Comparison of ENCODE assay signal across 8 cellular contexts in genomic region chr11:118338637-118339061, GRCh38. TPM values are rescaled to one million over a fixed set of nuclear protein-coding genes. Genes with fewer than 3 reads are reported as not detected.
DNase-seq lines count a peak whose midpoint lies in the region; ATAC-seq, FAIRE-seq and TF ChIP-seq lines count a peak whose summit lies in the region.

No MANE protein-coding gene starts in this region.

- DNase-seq in HuH-7 (ENCODE audit: low spot score), result peak; percentile 80
- DNase-seq in activated CD8-positive, alpha-beta T cell treated with anti-CD3 and anti-CD28 coated beads for 36 hours, result peak; percentile 97
- DNase-seq in fibroblast of pulmonary artery (ENCODE audit: low read depth), result peak; percentile 21
- peak; percentile 77 for DNase-seq in stimulated activated CD8-positive, alpha-beta memory T cell treated with anti-CD3 and anti-CD28 coated beads, Interleukin-4, amount 100 ng/mL, for 24 hours (ENCODE audit: low read depth)
- no peak for DNase-seq in urothelium cell line (ENCODE audit: low spot score)
- DNase-seq in MM.1S, result no peak

- no peak for TF ChIP-seq CTCF in activated CD8-positive, alpha-beta T cell treated with anti-CD3 and anti-CD28 coated beads for 36 hours (IDR thresholded peaks at IDR 0.05)
- TF ChIP-seq CTCF in fibroblast of pulmonary artery (IDR thresholded peaks at IDR 0.05; ENCODE audit: low read length, missing control alignments) (no peak), MM.1S (IDR thresholded peaks at IDR 0.05; ENCODE audit: low read length) (no peak)

- no peak overlapping the region for H3K27ac ChIP-seq in MM.1S (ENCODE audit: low read length)

- no peaks in the 10 kb centered on the region for H3K9me3 Mint-ChIP-seq in activated CD8-positive, alpha-beta T cell treated with anti-CD3 and anti-CD28 coated beads for 36 hours

- intact Hi-C loops in activated CD8-positive, alpha-beta T cell treated with anti-CD3 and anti-CD28 coated beads for 36 hours (cut with micrococcal nuclease), result no loop called here

- no peaks in the 10 kb centered on the region for H4K20me1 ChIP-seq in MM.1S (ENCODE audit: insufficient read depth, low read length)

- H3K4me1 ChIP-seq in MM.1S (ENCODE audit: low read length), result no peaks in the 10 kb centered on the region

- no peaks in the 10 kb centered on the region for H3K36me3 ChIP-seq in MM.1S (replicated peaks; ENCODE audit: insufficient read depth, low read length)

- no peak overlapping the region for H2AFZ ChIP-seq in MM.1S (ENCODE audit: low read length)

- H3K27me3 ChIP-seq in MM.1S (replicated peaks; ENCODE audit: insufficient read depth, low read length), result no peaks in the 10 kb centered on the region

- no peak for FAIRE-seq in urothelium cell line (lab: Jason Lieb, UNC)

- no peaks in the 10 kb centered on the region for H3K9me2 ChIP-seq in MM.1S (replicated peaks; ENCODE audit: insufficient read depth, low read length)

- no peaks in the 10 kb centered on the region for H3K27me3 Mint-ChIP-seq in activated CD8-positive, alpha-beta T cell treated with anti-CD3 and anti-CD28 coated beads for 36 hours

- CTCF ChIA-PET in activated CD8-positive, alpha-beta T cell treated with anti-CD3 and anti-CD28 coated beads for 36 hours (lab: Charles Lee), result interaction anchor here (0.9 to 6.0 kb wide), 6 partner anchors 9 to 182 kb away, joined by 3 to 38 read pairs (median 4); no protein-coding TSS in a partner anchor

- H3K9ac ChIP-seq in MM.1S (ENCODE audit: low read length), result no peak overlapping the region

- H3K4me1 Mint-ChIP-seq in activated CD8-positive, alpha-beta T cell treated with anti-CD3 and anti-CD28 coated beads for 36 hours (ENCODE audit: low read depth), result peaks cover 39% of the 10 kb centered on the region

- POLR2A ChIA-PET in activated CD8-positive, alpha-beta T cell treated with anti-CD3 and anti-CD28 coated beads for 36 hours (lab: Charles Lee), result interaction anchor here (0.6 to 2.9 kb wide), 13 partner anchors 9 to 234 kb away, joined by 3 to 13 read pairs (median 3); partner anchors contain the start of genes ARCN1 and JAML

- H3K9me3 ChIP-seq in MM.1S (replicated peaks; ENCODE audit: insufficient read depth, low read length), result no peaks in the 10 kb centered on the region

- no peaks in the 10 kb centered on the region for H3F3A ChIP-seq in MM.1S (ENCODE audit: insufficient read depth, low read length)

- no peak overlapping the region for H3K4me2 ChIP-seq in MM.1S (ENCODE audit: low read depth, low read length)

- H3K79me2 ChIP-seq in MM.1S (ENCODE audit: low read length), result no peaks in the 10 kb centered on the region

- H3K4me3 ChIP-seq in fibroblast of pulmonary artery (replicated peaks; ENCODE audit: low read depth, low read length) (no peak overlapping the region), MM.1S (ENCODE audit: low read length) (no peak overlapping the region)

- H3K4me3 Mint-ChIP-seq in activated CD8-positive, alpha-beta T cell treated with anti-CD3 and anti-CD28 coated beads for 36 hours, result peak overlapping the region; percentile 81

- H3K27ac Mint-ChIP-seq in activated CD8-positive, alpha-beta T cell treated with anti-CD3 and anti-CD28 coated beads for 36 hours, result peak overlapping the region; percentile 96

- ATAC-seq in activated CD8-positive, alpha-beta T cell treated with anti-CD3 and anti-CD28 coated beads for 36 hours, result peak; percentile 63
- ATAC-seq in GM21619 (IDR thresholded peaks at IDR 0.05; ENCODE audit: unreplicated experiment) (no peak), HG03439 (IDR thresholded peaks at IDR 0.05; ENCODE audit: unreplicated experiment) (no peak)

- H3K36me3 Mint-ChIP-seq in activated CD8-positive, alpha-beta T cell treated with anti-CD3 and anti-CD28 coated beads for 36 hours (ENCODE audit: low read depth), result peaks cover 60% of the 10 kb centered on the region

RNA-seq across cellular contexts. Expression of gene CD3D, which starts 3.9 kb away (rescaled TPM):
- total RNA-seq in activated CD8-positive, alpha-beta T cell treated with anti-CD3 and anti-CD28 coated beads for 36 hours, result 100 to 1,000 TPM; 316 to 325 TPM

RNA-seq across cellular contexts. Expression of gene CD3G, which starts 5.5 kb away (rescaled TPM):
- 100 to 1,000 TPM; 116 to 118 TPM for total RNA-seq in activated CD8-positive, alpha-beta T cell treated with anti-CD3 and anti-CD28 coated beads for 36 hours

RNA-seq across cellular contexts. Expression of gene UBE4A, which starts 20.8 kb away (rescaled TPM):
- 10 to 100 TPM; 40.2 to 40.5 TPM for total RNA-seq in activated CD8-positive, alpha-beta T cell treated with anti-CD3 and anti-CD28 coated beads for 36 hours

RNA-seq across cellular contexts. Expression of gene CD3E, which starts 34.1 kb away (rescaled TPM):
- total RNA-seq in activated CD8-positive, alpha-beta T cell treated with anti-CD3 and anti-CD28 coated beads for 36 hours, result 100 to 1,000 TPM; 372 to 387 TPM

Comparison
In these comparisons a context has a peak if more than half of its experiments do, and no peak if none do; other contexts are left out.
1. DNase-seq: peak in HuH-7 (single experiment), activated CD8-positive, alpha-beta T cell treated with anti-CD3 and anti-CD28 coated beads for 36 hours (single experiment), fibroblast of pulmonary artery (single experiment) and stimulated activated CD8-positive, alpha-beta memory T cell treated with anti-CD3 and anti-CD28 coated beads, Interleukin-4, amount 100 ng/mL, for 24 hours (single experiment); none in urothelium cell line (single experiment) and MM.1S (single experiment).